8 cellular contexts compared by ENCODE assay signal in genomic region chr2:48529676-48530032, GRCh38. TPM values are rescaled to one million over a fixed set of nuclear protein-coding genes. Genes with fewer than 3 reads are reported as not detected.
DNase-seq lines count a peak whose midpoint lies in the region; ATAC-seq and TF ChIP-seq lines count a peak whose summit lies in the region.

No MANE protein-coding gene starts in this region.

- no peaks in the 10 kb centered on the region for H3K36me3 ChIP-seq in Loucy (ENCODE audit: insufficient read depth, low read length)
- no peaks in the 10 kb centered on the region for H3K36me3 ChIP-seq in breast epithelium
- H3K36me3 ChIP-seq in mucosa of rectum (ENCODE audit: control insufficient read depth in 2 of 2, insufficient read depth in 2 of 2, low read length in 2 of 2): no peaks in the 10 kb centered on the region

- peak overlapping the region; percentile 84 for H2AFZ ChIP-seq in Loucy (ENCODE audit: low read length)

- DNase-seq in breast epithelium (ENCODE audit: low spot score in 2 of 2) (no peak), AML-193 (lab: John Stamatoyannopoulos, UW) (no peak), NCI-H187 treated with DMSO at 0.1 percent for 48 hours (lab: John Stamatoyannopoulos, UW) (no peak)
- DNase-seq in stimulated activated CD4-positive, alpha-beta T cell treated with anti-CD3 and anti-CD28 coated beads, Interleukin-4, amount 100 ng/mL, for 4 hours: no peak

- ATAC-seq in GM18505 (IDR thresholded peaks at IDR 0.05; ENCODE audit: unreplicated experiment) (peak; percentile 35), HG03095 (IDR thresholded peaks at IDR 0.05; ENCODE audit: unreplicated experiment) (no peak)

- H3K9ac ChIP-seq in Loucy (ENCODE audit: low read depth, low read length, poor library complexity, severe bottlenecking): no peak overlapping the region
- H3K9ac ChIP-seq in mucosa of rectum (ENCODE audit: low read depth in 1 of 2, low read length in 2 of 2): no peak overlapping the region

- peak overlapping the region; percentile 74 to 91 for H3K27ac ChIP-seq in breast epithelium
- peak overlapping the region in 1 of 2 donors; percentile 52 for H3K27ac ChIP-seq in mucosa of rectum (ENCODE audit: low read depth in 2 of 2, low read length in 2 of 2)

- 0 out of 2 replicates have a peak, but pooled peaks cover 4% of the 10 kb centered on the region for H3F3A ChIP-seq in Loucy (ENCODE audit: low read depth)

- TF ChIP-seq POLR2A in GM18505 (IDR thresholded peaks at IDR 0.05; ENCODE audit: borderline replicate concordance, extremely low read depth, insufficient read depth, insufficient read length) (no peak), breast epithelium (IDR thresholded peaks at IDR 0.05) (no peak)

- H3K9me2 ChIP-seq in Loucy (replicated peaks; ENCODE audit: low read depth, low read length): no peaks in the 10 kb centered on the region

- TF ChIP-seq CTCF in Loucy (conservative IDR thresholded peaks at IDR 0.05; ENCODE audit: low read length) (no peak), breast epithelium (IDR thresholded peaks at IDR 0.05) (no peak)

- H3K79me2 ChIP-seq in Loucy (ENCODE audit: insufficient read depth, low read length): no peaks in the 10 kb centered on the region

- H3K9me3 ChIP-seq in Loucy (ENCODE audit: insufficient read depth, low read depth, low read length) (no peaks in the 10 kb centered on the region), breast epithelium (no peaks in the 10 kb centered on the region), mucosa of rectum (ENCODE audit: control insufficient read depth in 2 of 2, low read length in 2 of 2) (no peaks in the 10 kb centered on the region)

- peak overlapping the region; percentile 72 for H3K4me2 ChIP-seq in Loucy (ENCODE audit: low read depth, low read length, poor library complexity, severe bottlenecking)

- H4K20me1 ChIP-seq in Loucy (ENCODE audit: insufficient read depth, low read length, poor library complexity, severe bottlenecking): no peaks in the 10 kb centered on the region

- no peaks in the 10 kb centered on the region for H3K27me3 ChIP-seq in Loucy (ENCODE audit: insufficient read depth, low read length, poor library complexity, severe bottlenecking)
- H3K27me3 ChIP-seq in breast epithelium: no peaks in the 10 kb centered on the region
- H3K27me3 ChIP-seq in mucosa of rectum (ENCODE audit: control insufficient read depth in 2 of 2, insufficient read depth in 2 of 2, low read length in 2 of 2): no peaks in the 10 kb centered on the region

- H3K4me1 ChIP-seq in Loucy (ENCODE audit: insufficient read depth, low read length, poor library complexity, severe bottlenecking) (peaks cover 14% of the 10 kb centered on the region), breast epithelium (no peaks in the 10 kb centered on the region), mucosa of rectum (ENCODE audit: control insufficient read depth in 2 of 2, insufficient read depth in 2 of 2, low read length in 2 of 2) (peaks cover 0 to 7% of the 10 kb centered on the region in 2 donors)

- peak overlapping the region; percentile 81 for H3K4me3 ChIP-seq in Loucy (ENCODE audit: low read length, poor library complexity, severe bottlenecking)
- peak overlapping the region; percentile 82 to 86 (median 86) for H3K4me3 ChIP-seq in breast epithelium
- H3K4me3 ChIP-seq in mucosa of rectum (ENCODE audit: low read length in 2 of 2): peak overlapping the region; percentile 53 to 64

- intact Hi-C loops in breast epithelium (cut with DNase I; ENCODE audit: low total_unique reads): no loop called here

RNA-seq across cellular contexts. Expression of gene STON1, which starts 0.3 kb away (rescaled TPM):
- total RNA-seq in breast epithelium: 10 to 100 TPM; 21.7 to 45.6 (median 35.1) TPM
